Comparison of ENCODE assay signal across 7 cellular contexts in genomic region chr4:167144605-167145004, GRCh38.
"Had no signal": no experiment of that assay in that cellular context is flagged by ENCODE, and none has a peak within 500 bp of the region (broad histone marks: within the 10 kb centered on the region; RNA-seq: fewer than 3 reads in every experiment).

No MANE protein-coding gene starts in this region.

- H3K4me3 Mint-ChIP-seq: GM23338, H9, HFFc6 had no signal

- DNase-seq: GM23248, GOT3, H7, H9, HCEC 1CT, HFFc6 had no signal

- H3K4me1 Mint-ChIP-seq: GM23338, H9 had no signal

- H3K27ac Mint-ChIP-seq: GM23338, H9, HFFc6 had no signal

- H3K9me3 Mint-ChIP-seq: GM23338, H9 had no signal
